Comparison of ENCODE assay signal across 8 cellular contexts in genomic region chr11:74948546-74948897, GRCh38. TPM values are rescaled to one million over a fixed set of nuclear protein-coding genes. Genes with fewer than 3 reads are reported as not detected.
A peak's percentile ranks its signal among the peaks of the same experiment; 100 is the strongest.
DNase-seq lines count a peak whose midpoint lies in the region; ATAC-seq and TF ChIP-seq lines count a peak whose summit lies in the region.

No MANE protein-coding gene starts in this region.

- CTCF ChIA-PET in activated CD8-positive, alpha-beta T cell treated with anti-CD3 and anti-CD28 coated beads for 36 hours (lab: Charles Lee), result interaction anchor here (0.7 to 3.8 kb wide), 6 partner anchors 9 to 300 kb away, joined by 3 to 17 read pairs (median 3); no protein-coding TSS in a partner anchor

- no peaks in the 10 kb centered on the region for H3K27me3 ChIP-seq in left ventricle myocardium inferior (ENCODE audit: low read depth)
- H3K27me3 ChIP-seq in skeletal muscle tissue (ENCODE audit: control insufficient read depth in 3 of 3, insufficient read depth in 3 of 3, low read length in 3 of 3), result no peaks in the 10 kb centered on the region

- TF ChIP-seq CTCF in activated CD8-positive, alpha-beta T cell treated with anti-CD3 and anti-CD28 coated beads for 36 hours (IDR thresholded peaks at IDR 0.05), result no peak
- no peak for TF ChIP-seq CTCF in left ventricle myocardium inferior (IDR thresholded peaks at IDR 0.05; ENCODE audit: borderline replicate concordance)

- peak overlapping the region; percentile 85 for H3K4me3 ChIP-seq in left ventricle myocardium inferior
- H3K4me3 ChIP-seq in skeletal muscle tissue (ENCODE audit: low read length in 3 of 3), result peak overlapping the region; percentile 94 to 98 (median 95)

- peaks cover 53% of the 10 kb centered on the region for H3K4me1 Mint-ChIP-seq in activated naive CD4-positive, alpha-beta T cell treated with anti-CD3 and anti-CD28 coated beads, Interleukin-2, amount 50 U/mL, for 24 hours
- peaks cover 46% of the 10 kb centered on the region for H3K4me1 Mint-ChIP-seq in activated CD8-positive, alpha-beta T cell treated with anti-CD3 and anti-CD28 coated beads for 36 hours (ENCODE audit: low read depth)

- H3K4me3 Mint-ChIP-seq in activated naive CD4-positive, alpha-beta T cell treated with anti-CD3 and anti-CD28 coated beads, Interleukin-2, amount 50 U/mL, for 24 hours, result peak overlapping the region; percentile 94
- peak overlapping the region; percentile 99 for H3K4me3 Mint-ChIP-seq in activated CD8-positive, alpha-beta T cell treated with anti-CD3 and anti-CD28 coated beads for 36 hours

- H3K9ac ChIP-seq in skeletal muscle tissue (ENCODE audit: low read depth in 1 of 3, low read length in 3 of 3), result peak overlapping the region; percentile 95 to 97 (median 96)

- peaks cover 57% of the 10 kb centered on the region for H3K4me1 ChIP-seq in left ventricle myocardium inferior
- H3K4me1 ChIP-seq in skeletal muscle tissue (ENCODE audit: control insufficient read depth in 3 of 3, insufficient read depth in 3 of 3, low read length in 3 of 3), result peaks cover 16 to 23% (median 22%) of the 10 kb centered on the region in 3 donors

- POLR2A ChIA-PET in activated CD8-positive, alpha-beta T cell treated with anti-CD3 and anti-CD28 coated beads for 36 hours (lab: Charles Lee), result interaction anchor here (0.8 to 1.4 kb wide), 7 partner anchors 8 to 67 kb away, joined by 3 to 6 read pairs (median 5); partner anchors contain the start of gene NEU3

- H3K36me3 Mint-ChIP-seq in activated naive CD4-positive, alpha-beta T cell treated with anti-CD3 and anti-CD28 coated beads, Interleukin-2, amount 50 U/mL, for 24 hours, result peaks cover 7% of the 10 kb centered on the region
- peaks cover 44% of the 10 kb centered on the region for H3K36me3 Mint-ChIP-seq in activated CD8-positive, alpha-beta T cell treated with anti-CD3 and anti-CD28 coated beads for 36 hours (ENCODE audit: low read depth)

- peak overlapping the region; percentile 95 for H3K27ac Mint-ChIP-seq in activated naive CD4-positive, alpha-beta T cell treated with anti-CD3 and anti-CD28 coated beads, Interleukin-2, amount 50 U/mL, for 24 hours
- H3K27ac Mint-ChIP-seq in activated CD8-positive, alpha-beta T cell treated with anti-CD3 and anti-CD28 coated beads for 36 hours, result peak overlapping the region; percentile 95

- H3K9me3 Mint-ChIP-seq in activated naive CD4-positive, alpha-beta T cell treated with anti-CD3 and anti-CD28 coated beads, Interleukin-2, amount 50 U/mL, for 24 hours, result no peaks in the 10 kb centered on the region
- no peaks in the 10 kb centered on the region for H3K9me3 Mint-ChIP-seq in activated CD8-positive, alpha-beta T cell treated with anti-CD3 and anti-CD28 coated beads for 36 hours

- H3K27ac ChIP-seq in left ventricle myocardium inferior (replicated peaks) (peak overlapping the region; percentile 83), skeletal muscle tissue (ENCODE audit: low read depth, low read length) (peak overlapping the region; percentile 90)

- no peak for DNase-seq in activated naive CD4-positive, alpha-beta T cell treated with Interleukin-2 at 50 U/mL for 16 hours
- DNase-seq in activated CD8-positive, alpha-beta T cell treated with anti-CD3 and anti-CD28 coated beads for 36 hours, result no peak
- DNase-seq in left ventricle myocardium inferior (no peak), NCI-H2029 (lab: John Stamatoyannopoulos, UW) (no peak)
- no peak for DNase-seq in activated CD4-positive, alpha-beta T cell treated with anti-CD3 and anti-CD28 coated beads for 1 hour

- intact Hi-C loops in activated CD8-positive, alpha-beta T cell treated with anti-CD3 and anti-CD28 coated beads for 36 hours (cut with micrococcal nuclease), result no loop called here
- intact Hi-C loops in left ventricle myocardium inferior (cut with micrococcal nuclease), result no loop called here

- H3K9me3 ChIP-seq in left ventricle myocardium inferior (replicated peaks), result no peaks in the 10 kb centered on the region
- no peaks in the 10 kb centered on the region for H3K9me3 ChIP-seq in skeletal muscle tissue (ENCODE audit: control insufficient read depth in 3 of 3, low read length in 3 of 3)

- H3K27me3 Mint-ChIP-seq in activated naive CD4-positive, alpha-beta T cell treated with anti-CD3 and anti-CD28 coated beads, Interleukin-2, amount 50 U/mL, for 24 hours, result no peaks in the 10 kb centered on the region
- no peaks in the 10 kb centered on the region for H3K27me3 Mint-ChIP-seq in activated CD8-positive, alpha-beta T cell treated with anti-CD3 and anti-CD28 coated beads for 36 hours

- ATAC-seq in HG03175 (IDR thresholded peaks at IDR 0.05; ENCODE audit: unreplicated experiment), result peak; percentile 8
- peak; percentile 15 for ATAC-seq in activated CD8-positive, alpha-beta T cell treated with anti-CD3 and anti-CD28 coated beads for 36 hours

- peaks cover 18% of the 10 kb centered on the region for H3K36me3 ChIP-seq in left ventricle myocardium inferior
- H3K36me3 ChIP-seq in skeletal muscle tissue (ENCODE audit: control insufficient read depth in 3 of 3, insufficient read depth in 3 of 3, low read length in 3 of 3), result peaks cover 3 to 10% (median 7%) of the 10 kb centered on the region in 3 donors

RNA-seq across cellular contexts. Expression of gene XRRA1, which starts 0.4 kb away (rescaled TPM):
- 10 to 100 TPM; 19.0 to 19.3 TPM for total RNA-seq in activated CD8-positive, alpha-beta T cell treated with anti-CD3 and anti-CD28 coated beads for 36 hours
- 7.0 TPM for total RNA-seq in left ventricle myocardium inferior
- 4.2 TPM for total RNA-seq in skeletal muscle tissue

RNA-seq across cellular contexts. Expression of gene SPCS2, which starts 0.5 kb away (rescaled TPM):
- 100 to 1,000 TPM in 1 of 2 experiments, 10 to 100 TPM in 1; 99.3 to 117 TPM for total RNA-seq in activated CD8-positive, alpha-beta T cell treated with anti-CD3 and anti-CD28 coated beads for 36 hours
- 103 TPM for total RNA-seq in left ventricle myocardium inferior
- 28.7 TPM for total RNA-seq in skeletal muscle tissue

RNA-seq across cellular contexts. Expression of gene NEU3, which starts 40.2 kb away (rescaled TPM):
- total RNA-seq in activated CD8-positive, alpha-beta T cell treated with anti-CD3 and anti-CD28 coated beads for 36 hours, result 10 to 100 TPM; 18.6 to 19.4 TPM
- 9.9 TPM for total RNA-seq in left ventricle myocardium inferior
- 19.8 TPM for total RNA-seq in skeletal muscle tissue
